In genomic region chr2:27664245-27664574, GRCh38 we compare ENCODE assay signal across 2 cellular contexts.
TF ChIP-seq lines count a peak whose summit lies in the region.

No MANE protein-coding gene starts in this region.

TF ChIP-seq in H1, 55 proteins besides CTCF, POLR2A, EP300 and RAD21:
- no peak for TF ChIP-seq TCF12 (IDR thresholded peaks at IDR 0.05; ENCODE audit: low read depth, low read length)
- TF ChIP-seq TEAD4 (IDR thresholded peaks at IDR 0.05; ENCODE audit: low read depth, low read length) = no peak
- TF ChIP-seq BCL11A (IDR thresholded peaks at IDR 0.05; ENCODE audit: low read depth in 2 of 2, low read length in 2 of 2) = no peak
- TF ChIP-seq TAF1 (IDR thresholded peaks at IDR 0.05; ENCODE audit: low read depth, low read length) = no peak
- no peak for TF ChIP-seq HDAC2 (IDR thresholded peaks at IDR 0.05; ENCODE audit: borderline replicate concordance in 1 of 2, low read depth in 2 of 2, low read length in 2 of 2)
- TF ChIP-seq TAF7 (optimal IDR thresholded peaks at IDR 0.05; ENCODE audit: borderline replicate concordance, low read depth, low read length) = no peak
- TF ChIP-seq CHD1 (IDR thresholded peaks at IDR 0.05; ENCODE audit: low read depth, low read length) = no peak
- TF ChIP-seq GABPA (IDR thresholded peaks at IDR 0.05; ENCODE audit: borderline replicate concordance, insufficient read depth, low read length) = no peak
- TF ChIP-seq BACH1 (IDR thresholded peaks at IDR 0.05; ENCODE audit: low read length) = no peak
- no peak for TF ChIP-seq SP4 (IDR thresholded peaks at IDR 0.05; ENCODE audit: low read length)
- no peak for TF ChIP-seq SAP30 (IDR thresholded peaks at IDR 0.05; ENCODE audit: insufficient read depth, insufficient replicate concordance, low read length)
- no peak for TF ChIP-seq BRCA1 (IDR thresholded peaks at IDR 0.05; ENCODE audit: low read depth, low read length)
- TF ChIP-seq KDM5A (IDR thresholded peaks at IDR 0.05; ENCODE audit: low read length) = no peak
- TF ChIP-seq RBBP5 (IDR thresholded peaks at IDR 0.05; ENCODE audit: borderline replicate concordance, low read depth, low read length) = no peak

TF ChIP-seq in neural cell, 6 proteins besides CTCF, POLR2A, EP300 and RAD21:
- TF ChIP-seq SMC3 (conservative IDR thresholded peaks at IDR 0.05; ENCODE audit: poor library complexity) = no peak
- TF ChIP-seq, protein P1, sequence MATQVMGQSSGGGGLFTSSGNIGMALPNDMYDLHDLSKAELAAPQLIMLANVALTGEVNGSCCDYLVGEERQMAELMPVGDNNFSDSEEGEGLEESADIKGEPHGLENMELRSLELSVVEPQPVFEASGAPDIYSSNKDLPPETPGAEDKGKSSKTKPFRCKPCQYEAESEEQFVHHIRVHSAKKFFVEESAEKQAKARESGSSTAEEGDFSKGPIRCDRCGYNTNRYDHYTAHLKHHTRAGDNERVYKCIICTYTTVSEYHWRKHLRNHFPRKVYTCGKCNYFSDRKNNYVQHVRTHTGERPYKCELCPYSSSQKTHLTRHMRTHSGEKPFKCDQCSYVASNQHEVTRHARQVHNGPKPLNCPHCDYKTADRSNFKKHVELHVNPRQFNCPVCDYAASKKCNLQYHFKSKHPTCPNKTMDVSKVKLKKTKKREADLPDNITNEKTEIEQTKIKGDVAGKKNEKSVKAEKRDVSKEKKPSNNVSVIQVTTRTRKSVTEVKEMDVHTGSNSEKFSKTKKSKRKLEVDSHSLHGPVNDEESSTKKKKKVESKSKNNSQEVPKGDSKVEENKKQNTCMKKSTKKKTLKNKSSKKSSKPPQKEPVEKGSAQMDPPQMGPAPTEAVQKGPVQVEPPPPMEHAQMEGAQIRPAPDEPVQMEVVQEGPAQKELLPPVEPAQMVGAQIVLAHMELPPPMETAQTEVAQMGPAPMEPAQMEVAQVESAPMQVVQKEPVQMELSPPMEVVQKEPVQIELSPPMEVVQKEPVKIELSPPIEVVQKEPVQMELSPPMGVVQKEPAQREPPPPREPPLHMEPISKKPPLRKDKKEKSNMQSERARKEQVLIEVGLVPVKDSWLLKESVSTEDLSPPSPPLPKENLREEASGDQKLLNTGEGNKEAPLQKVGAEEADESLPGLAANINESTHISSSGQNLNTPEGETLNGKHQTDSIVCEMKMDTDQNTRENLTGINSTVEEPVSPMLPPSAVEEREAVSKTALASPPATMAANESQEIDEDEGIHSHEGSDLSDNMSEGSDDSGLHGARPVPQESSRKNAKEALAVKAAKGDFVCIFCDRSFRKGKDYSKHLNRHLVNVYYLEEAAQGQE (IDR thresholded peaks at IDR 0.05; ENCODE audit: borderline replicate concordance) = no peak
- no peak for TF ChIP-seq EZH2 (IDR thresholded peaks at IDR 0.05; ENCODE audit: borderline replicate concordance, insufficient read depth, low read length, poor library complexity, severe bottlenecking)
- no peak for TF ChIP-seq POLR2AphosphoS5 (IDR thresholded peaks at IDR 0.05)
- no peak for TF ChIP-seq MXI1 (conservative IDR thresholded peaks at IDR 0.05; ENCODE audit: poor library complexity, severe bottlenecking)
- TF ChIP-seq TAF1 (IDR thresholded peaks at IDR 0.05; ENCODE audit: low read depth) = no peak
